24 cellular contexts compared by ENCODE assay signal in genomic region chr1:162220009-162220539, GRCh38.
"Had no signal": no experiment of that assay in that cellular context is flagged by ENCODE, and none has a peak within 500 bp of the region (broad histone marks: within the 10 kb centered on the region; RNA-seq: fewer than 3 reads in every experiment).

No MANE protein-coding gene starts in this region.

- H3K9ac ChIP-seq: parathyroid adenoma had no signal

- DNase-seq: cortex of kidney; effector memory CD8-positive, alpha-beta T cell; kidney; mesenchymal stem cell; mucosa of descending colon; naive B cell; stimulated activated CD4-positive, alpha-beta T cell treated with anti-CD3 and anti-CD28 coated beads, Interleukin-12 subunit alpha, Interleukin-12 subunit beta, amount 100 ng/mL, for 4 hours; stimulated activated CD4-positive, alpha-beta T cell treated with anti-CD3 and anti-CD28 coated beads, Interleukin-1b, Interleukin-23, amount 100 ng/mL, for 48 hours; stimulated activated CD4-positive, alpha-beta T cell treated with anti-CD3 and anti-CD28 coated beads, Interleukin-4, amount 100 ng/mL, for 1 hour; stimulated activated CD8-positive, alpha-beta memory T cell treated with anti-CD3 and anti-CD28 coated beads, Interleukin-4, amount 100 ng/mL, for 48 hours; stimulated activated naive CD4-positive, alpha-beta T cell; stimulated activated naive CD8-positive, alpha-beta T cell treated with anti-CD3 and anti-CD28 coated beads, Interleukin-15, amount 100 ng/mL, for 72 hours; transverse colon; upper lobe of right lung; uterus had no signal

- FAIRE-seq: frontal cortex, kidney had no signal

- H3K36me3 Mint-ChIP-seq: mesothelial cell of epicardium; naive B cell; natural killer cell treated with Interleukin-12 subunit alpha and Interleukin-12 subunit beta and Interleukin-15 and Interleukin-18, amount 100 ng/mL, for 72 hours had no signal

- H3K4me3 Mint-ChIP-seq: effector memory CD8-positive, alpha-beta T cell; mesothelial cell of epicardium; naive B cell; natural killer cell treated with Interleukin-12 subunit alpha and Interleukin-12 subunit beta and Interleukin-15 and Interleukin-18, amount 100 ng/mL, for 72 hours; stimulated activated naive CD8-positive, alpha-beta T cell treated with anti-CD3 and anti-CD28 coated beads, Interleukin-15, amount 100 ng/mL, for 72 hours had no signal

- H3K4me2 ChIP-seq: smooth muscle cell had no signal

- H3K4me1 ChIP-seq: suprapubic skin, uterus had no signal

- H3K36me3 ChIP-seq: right atrium auricular region, suprapubic skin, transverse colon, upper lobe of right lung, uterus had no signal

- H3K4me1 Mint-ChIP-seq: naive B cell; stimulated activated naive CD8-positive, alpha-beta T cell treated with anti-CD3 and anti-CD28 coated beads, Interleukin-15, amount 100 ng/mL, for 72 hours had no signal

- H3K27me3 ChIP-seq: right atrium auricular region, suprapubic skin, transverse colon, upper lobe of right lung, uterus had no signal

- H3K27me3 Mint-ChIP-seq: progenitor cell of endocrine pancreas had no signal

- H3K27ac ChIP-seq: parathyroid adenoma, right atrium auricular region, suprapubic skin, transverse colon, upper lobe of right lung, uterus had no signal

- H3K79me2 ChIP-seq: parathyroid adenoma had no signal

- H3K9me3 ChIP-seq: mucosa of descending colon, right atrium auricular region, suprapubic skin, transverse colon, upper lobe of right lung, uterus had no signal

- H3K9me3 Mint-ChIP-seq: effector memory CD8-positive, alpha-beta T cell; mesothelial cell of epicardium; naive B cell; natural killer cell treated with Interleukin-12 subunit alpha and Interleukin-12 subunit beta and Interleukin-15 and Interleukin-18, amount 100 ng/mL, for 72 hours; stimulated activated naive CD8-positive, alpha-beta T cell treated with anti-CD3 and anti-CD28 coated beads, Interleukin-15, amount 100 ng/mL, for 72 hours had no signal

- H3K4me3 ChIP-seq: mucosa of descending colon, right atrium auricular region, smooth muscle cell, suprapubic skin, transverse colon, upper lobe of right lung, uterus had no signal

- H2AFZ ChIP-seq: parathyroid adenoma had no signal

- H3K27ac Mint-ChIP-seq: effector memory CD8-positive, alpha-beta T cell; mesothelial cell of epicardium; naive B cell; natural killer cell treated with Interleukin-12 subunit alpha and Interleukin-12 subunit beta and Interleukin-15 and Interleukin-18, amount 100 ng/mL, for 72 hours; progenitor cell of endocrine pancreas; stimulated activated naive CD8-positive, alpha-beta T cell treated with anti-CD3 and anti-CD28 coated beads, Interleukin-15, amount 100 ng/mL, for 72 hours had no signal

- ATAC-seq: effector memory CD8-positive, alpha-beta T cell; left lobe of liver; mucosa of descending colon; natural killer cell treated with Interleukin-12 subunit alpha and Interleukin-12 subunit beta and Interleukin-15 and Interleukin-18, amount 100 ng/mL, for 72 hours; stimulated activated naive CD8-positive, alpha-beta T cell treated with anti-CD3 and anti-CD28 coated beads, Interleukin-15, amount 100 ng/mL, for 72 hours; upper lobe of right lung had no signal
